8 cellular contexts compared by ENCODE assay signal in the genomic region with DNA sequence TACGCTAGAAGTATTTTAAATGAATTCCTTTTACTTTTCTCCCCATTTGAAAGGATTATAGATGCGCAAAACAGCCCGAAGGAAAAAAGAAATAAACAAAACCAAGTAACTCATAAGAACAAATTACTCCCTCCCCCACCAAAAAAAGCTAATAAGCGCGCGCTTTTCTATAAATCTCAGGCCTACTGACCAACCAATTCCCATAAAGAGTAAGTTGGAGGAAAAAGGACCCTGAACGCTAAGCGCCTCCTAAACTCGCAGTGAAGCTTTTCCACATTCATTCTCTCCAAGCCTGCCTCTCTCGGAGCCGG. TPM values are rescaled to one million over a fixed set of nuclear protein-coding genes. Genes with fewer than 3 reads are reported as not detected.
DNase-seq lines count a peak whose midpoint lies in the region; ATAC-seq, FAIRE-seq and TF ChIP-seq lines count a peak whose summit lies in the region.

No MANE protein-coding gene starts in this region.

- peak overlapping the region; percentile 85 to 94 for H3K9ac ChIP-seq in mucosa of rectum (ENCODE audit: low read depth in 1 of 2, low read length in 2 of 2)

- peak overlapping the region; percentile 75 for H3K27ac ChIP-seq in AG04450 (ENCODE audit: low read depth, low read length)
- H3K27ac ChIP-seq in mucosa of rectum (ENCODE audit: low read depth in 2 of 2, low read length in 2 of 2): peak overlapping the region; percentile 85 to 86

- FAIRE-seq in bronchial epithelial cell (lab: Jason Lieb, UNC): no peak

- DNase-seq in AG04450 (ENCODE audit: low read depth, low spot score) (no peak), bronchial epithelial cell (ENCODE audit: low read depth) (no peak), T-helper 9 cell (no peak), NK-92 (lab: John Stamatoyannopoulos, UW; ENCODE audit: unreplicated experiment) (no peak)

- ATAC-seq in HG03558 (IDR thresholded peaks at IDR 0.05; ENCODE audit: extremely low read depth, unreplicated experiment) (peak; percentile 2), HG03432 (IDR thresholded peaks at IDR 0.05; ENCODE audit: unreplicated experiment) (no peak), HG02759 (IDR thresholded peaks at IDR 0.05; ENCODE audit: unreplicated experiment) (no peak)

- POLR2A ChIA-PET in AG04450 (lab: Yijun Ruan, JAX): interaction anchor here (0.6 to 1.3 kb wide), 3 partner anchors 26 to 809 kb away, joined by 4 to 7 read pairs (median 6); no protein-coding TSS in a partner anchor

- H3K27me3 ChIP-seq in AG04450 (ENCODE audit: control insufficient read depth, insufficient read depth, low read length): no peaks in the 10 kb centered on the region
- no peaks in the 10 kb centered on the region for H3K27me3 ChIP-seq in bronchial epithelial cell (ENCODE audit: control insufficient read depth, insufficient read depth, low read length)
- no peaks in the 10 kb centered on the region for H3K27me3 ChIP-seq in mucosa of rectum (ENCODE audit: control insufficient read depth in 2 of 2, insufficient read depth in 2 of 2, low read length in 2 of 2)

- no peaks in the 10 kb centered on the region for H3K9me3 ChIP-seq in AG04450 (ENCODE audit: control insufficient read depth, insufficient read depth, low read length)
- H3K9me3 ChIP-seq in mucosa of rectum (ENCODE audit: control insufficient read depth in 2 of 2, low read length in 2 of 2): no peaks in the 10 kb centered on the region

- peak overlapping the region; percentile 83 for H3K4me3 ChIP-seq in AG04450 (ENCODE audit: low read depth, low read length)
- peak overlapping the region; percentile 88 for H3K4me3 ChIP-seq in bronchial epithelial cell (ENCODE audit: low read depth, low read length)
- peak overlapping the region; percentile 92 to 97 for H3K4me3 ChIP-seq in mucosa of rectum (ENCODE audit: low read length in 2 of 2)

- CTCF ChIA-PET in AG04450 (lab: Charles Lee): interaction anchor here (0.6 to 1.0 kb wide), 4 partner anchors 9 to 250 kb away, joined by 3 to 5 read pairs (median 4); no protein-coding TSS in a partner anchor

- TF ChIP-seq CTCF in AG04450 (IDR thresholded peaks at IDR 0.05; ENCODE audit: low read depth, low read length): no peak
- no peak for TF ChIP-seq CTCF in bronchial epithelial cell (IDR thresholded peaks at IDR 0.05; ENCODE audit: insufficient read depth, low read length, severe bottlenecking)

- no peaks in the 10 kb centered on the region for H3K36me3 ChIP-seq in bronchial epithelial cell (ENCODE audit: control insufficient read depth, insufficient read depth, low read length)
- no peaks in the 10 kb centered on the region for H3K36me3 ChIP-seq in mucosa of rectum (ENCODE audit: control insufficient read depth in 2 of 2, insufficient read depth in 2 of 2, low read length in 2 of 2)

- peaks cover 0 to 5% of the 10 kb centered on the region in 2 donors for H3K4me1 ChIP-seq in mucosa of rectum (ENCODE audit: control insufficient read depth in 2 of 2, insufficient read depth in 2 of 2, low read length in 2 of 2)

RNA-seq across cellular contexts. Expression of a gene that starts 0.6 kb away (rescaled TPM):
- 25.6 and 36.8 TPM in 2 replicates for polyA plus RNA-seq in AG04450 (2011; rRNA removed)
- polyA minus RNA-seq in AG04450 (2011; rRNA and poly(A)+ RNA removed): 19.8 and 23.3 TPM in 2 replicates
- 5.8 and 6.8 TPM in 2 replicates for total RNA-seq in bronchial epithelial cell
